Comparison of ENCODE assay signal across 23 cellular contexts in genomic region chr3:71646971-71647370, GRCh38.
"Had no signal": no experiment of that assay in that cellular context is flagged by ENCODE, and none has a peak within 500 bp of the region (broad histone marks: within the 10 kb centered on the region; RNA-seq: fewer than 3 reads in every experiment).

No MANE protein-coding gene starts in this region.

- H3K27ac ChIP-seq: hepatocyte, left ventricle myocardium inferior, pancreas, prostate gland, spleen, suprapubic skin, thoracic aorta, tibial artery, upper lobe of right lung had no signal

- H3K4me1 ChIP-seq: left ventricle myocardium inferior, prostate gland, suprapubic skin, tibial artery, upper lobe of right lung had no signal

- H3K36me3 ChIP-seq: left ventricle myocardium inferior, pancreas, prostate gland, spleen, suprapubic skin, thoracic aorta, tibial artery, upper lobe of right lung had no signal

- H3K4me2 ChIP-seq: hepatocyte had no signal

- H3K9me3 ChIP-seq: left ventricle myocardium inferior, pancreas, prostate gland, spleen, suprapubic skin, thoracic aorta, tibial artery, upper lobe of right lung had no signal

- ATAC-seq: naive thymus-derived CD4-positive, alpha-beta T cell; natural killer cell treated with Interleukin-12 subunit alpha and Interleukin-12 subunit beta and Interleukin-15 and Interleukin-18, amount 100 ng/mL, for 72 hours; pancreas; right cardiac atrium; sciatic nerve; stimulated activated effector memory CD8-positive, alpha-beta T cell treated with anti-CD3 and anti-CD28 coated beads, Interleukin-12 subunit alpha, Interleukin-12 subunit beta, amount 100 ng/mL, for 72 hours; upper lobe of right lung had no signal

- H3K27me3 ChIP-seq: hepatocyte, pancreas, spleen, suprapubic skin, tibial artery, upper lobe of right lung had no signal

- H3K4me3 ChIP-seq: hepatocyte, left ventricle myocardium inferior, lung, pancreas, prostate gland, spleen, suprapubic skin, thoracic aorta, tibial artery, upper lobe of right lung had no signal

- H3K79me2 ChIP-seq: hepatocyte had no signal

- H2AFZ ChIP-seq: hepatocyte had no signal

- DNase-seq: islet precursor cell; left ventricle myocardium inferior; mesendoderm; naive thymus-derived CD4-positive, alpha-beta T cell; nucleus accumbens; pancreas; posterior cingulate gyrus; retina; right cardiac atrium; small intestine; spleen; stimulated activated CD4-positive, alpha-beta T cell treated with anti-CD3 and anti-CD28 coated beads, Interleukin-4, amount 100 ng/mL, for 24 hours; stimulated activated naive CD4-positive, alpha-beta T cell; tibial artery; upper lobe of right lung had no signal
